ENCODE assay signal across 8 cellular contexts in genomic region chrX:47523713-47524166, GRCh38. TPM values are rescaled to one million over a fixed set of nuclear protein-coding genes. Genes with fewer than 3 reads are reported as not detected.
DNase-seq lines count a peak whose midpoint lies in the region; ATAC-seq lines count a peak whose summit lies in the region.

No MANE protein-coding gene starts in this region.

- H3K4me1 ChIP-seq in CD8-positive, alpha-beta memory T cell (ENCODE audit: insufficient read depth, low read length), result no peaks in the 10 kb centered on the region
- H3K4me1 ChIP-seq in duodenal mucosa (ENCODE audit: control insufficient read depth in 1 of 2, insufficient read depth in 2 of 2, low read length in 2 of 2), result no peaks in the 10 kb centered on the region

- H3K4me1 Mint-ChIP-seq in CD8-positive, alpha-beta memory T cell, result peaks cover 0 to 3% (median 3%) of the 10 kb centered on the region in 3 donors
- no peaks in the 10 kb centered on the region for H3K4me1 Mint-ChIP-seq in natural killer cell treated with Interleukin-12 subunit alpha and Interleukin-12 subunit beta and Interleukin-15 and Interleukin-18, amount 100 ng/mL, for 72 hours (ENCODE audit: low read depth in 2 of 2)

- peak; percentile 4 to 68 for ATAC-seq in natural killer cell treated with Interleukin-12 subunit alpha and Interleukin-12 subunit beta and Interleukin-15 and Interleukin-18, amount 100 ng/mL, for 72 hours
- ATAC-seq in GM21529 (IDR thresholded peaks at IDR 0.05; ENCODE audit: unreplicated experiment), result no peak

- peaks cover 0 to 9% of the 10 kb centered on the region in 2 donors for H3K27me3 Mint-ChIP-seq in CD8-positive, alpha-beta memory T cell
- H3K27me3 Mint-ChIP-seq in natural killer cell treated with Interleukin-12 subunit alpha and Interleukin-12 subunit beta and Interleukin-15 and Interleukin-18, amount 100 ng/mL, for 72 hours, result peaks cover 0 to 3% of the 10 kb centered on the region in 2 donors

- peak overlapping the region; percentile 50 to 89 (median 68) for H3K4me3 Mint-ChIP-seq in CD8-positive, alpha-beta memory T cell
- H3K4me3 Mint-ChIP-seq in natural killer cell treated with Interleukin-12 subunit alpha and Interleukin-12 subunit beta and Interleukin-15 and Interleukin-18, amount 100 ng/mL, for 72 hours, result peak overlapping the region; percentile 70

- no peaks in the 10 kb centered on the region for H3K27me3 ChIP-seq in CD8-positive, alpha-beta memory T cell (ENCODE audit: insufficient read depth, low read length, poor library complexity, severe bottlenecking)
- H3K27me3 ChIP-seq in duodenal mucosa (ENCODE audit: control insufficient read depth in 1 of 2, insufficient read depth in 2 of 2, low read length in 2 of 2), result no peaks in the 10 kb centered on the region

- H3K9me3 Mint-ChIP-seq in CD8-positive, alpha-beta memory T cell, result peaks cover 0 to 7% (median 0%) of the 10 kb centered on the region in 5 donors
- H3K9me3 Mint-ChIP-seq in natural killer cell treated with Interleukin-12 subunit alpha and Interleukin-12 subunit beta and Interleukin-15 and Interleukin-18, amount 100 ng/mL, for 72 hours, result no peaks in the 10 kb centered on the region

- no peak for DNase-seq in CD8-positive, alpha-beta memory T cell
- DNase-seq in Jurkat, Clone E6-1 (ENCODE audit: low read depth, low spot score), result no peak
- no peak for DNase-seq in natural killer cell treated with Interleukin-12 subunit alpha and Interleukin-12 subunit beta and Interleukin-15 and Interleukin-18, amount 100 ng/mL, for 72 hours (ENCODE audit: low spot score)
- DNase-seq in NCI-H1092 treated with DMSO at 0.1 percent for 48 hours (lab: John Stamatoyannopoulos, UW) (no peak), LoVo (ENCODE audit: low spot score) (no peak)
- no peak for DNase-seq in stimulated activated CD4-positive, alpha-beta T cell treated with anti-CD3 and anti-CD28 coated beads, Interleukin-4, amount 100 ng/mL, for 24 hours

- POLR2A ChIA-PET in CD8-positive, alpha-beta memory T cell (lab: Charles Lee), result interaction anchor here (0.6 kb wide), 1 partner anchor 945 kb away, joined by 3 read pairs; no protein-coding TSS in a partner anchor

- no peak overlapping the region for H3K4me3 ChIP-seq in CD8-positive, alpha-beta memory T cell (ENCODE audit: low read length)
- H3K4me3 ChIP-seq in Jurkat, Clone E6-1 (ENCODE audit: low read length), result peak overlapping the region; percentile 42
- peak overlapping the region; percentile 26 to 50 for H3K4me3 ChIP-seq in duodenal mucosa (ENCODE audit: low read depth in 1 of 2, low read length in 2 of 2)

- CTCF ChIA-PET in CD8-positive, alpha-beta memory T cell (lab: Charles Lee), result interaction anchor here (0.6 to 2.1 kb wide), 22 partner anchors 9 to 337 kb away, joined by 3 to 8 read pairs (median 4); no protein-coding TSS in a partner anchor

- H3K36me3 Mint-ChIP-seq in CD8-positive, alpha-beta memory T cell, result peaks cover 0 to 6% (median 0%) of the 10 kb centered on the region in 3 donors
- no peaks in the 10 kb centered on the region for H3K36me3 Mint-ChIP-seq in natural killer cell treated with Interleukin-12 subunit alpha and Interleukin-12 subunit beta and Interleukin-15 and Interleukin-18, amount 100 ng/mL, for 72 hours

- H3K36me3 ChIP-seq in CD8-positive, alpha-beta memory T cell (ENCODE audit: insufficient read depth, low read length), result no peaks in the 10 kb centered on the region
- no peaks in the 10 kb centered on the region for H3K36me3 ChIP-seq in duodenal mucosa (ENCODE audit: control insufficient read depth in 1 of 2, insufficient read depth in 2 of 2, low read length in 2 of 2)

- H3K27ac ChIP-seq in CD8-positive, alpha-beta memory T cell (ENCODE audit: low read depth, low read length), result no peak overlapping the region
- no peak overlapping the region for H3K27ac ChIP-seq in duodenal mucosa (ENCODE audit: low read depth, low read length)

- no peaks in the 10 kb centered on the region for H3K9me3 ChIP-seq in CD8-positive, alpha-beta memory T cell (ENCODE audit: low read length)
- no peaks in the 10 kb centered on the region for H3K9me3 ChIP-seq in duodenal mucosa (ENCODE audit: control insufficient read depth in 1 of 2, low read length in 2 of 2)

- peak overlapping the region; percentile 32 to 54 for H3K9ac ChIP-seq in duodenal mucosa (ENCODE audit: low read depth in 1 of 2, low read length in 2 of 2)

- no peak overlapping the region for H3K27ac Mint-ChIP-seq in CD8-positive, alpha-beta memory T cell
- H3K27ac Mint-ChIP-seq in natural killer cell treated with Interleukin-12 subunit alpha and Interleukin-12 subunit beta and Interleukin-15 and Interleukin-18, amount 100 ng/mL, for 72 hours, result no peak overlapping the region

RNA-seq across cellular contexts. Expression of gene ARAF, which starts 37.3 kb away (rescaled TPM):
- 10 to 100 TPM; 85.0 to 88.6 TPM for total RNA-seq in CD8-positive, alpha-beta memory T cell
- 99.4 TPM for polyA plus RNA-seq in CD8-positive, alpha-beta memory T cell
- polyA plus RNA-seq in Jurkat, Clone E6-1 (2012; ENCODE audit: insufficient read depth, insufficient read length), result 45.2 TPM
- total RNA-seq in natural killer cell treated with Interleukin-12 subunit alpha and Interleukin-12 subunit beta and Interleukin-15 and Interleukin-18, amount 100 ng/mL, for 72 hours, result 10 to 100 TPM; 84.7 to 87.1 TPM

RNA-seq across cellular contexts. Expression of gene ZNF41, which starts 40.7 kb away (rescaled TPM):
- total RNA-seq in CD8-positive, alpha-beta memory T cell, result 10 to 100 TPM; 11.9 TPM
- polyA plus RNA-seq in CD8-positive, alpha-beta memory T cell, result 7.0 TPM
- polyA plus RNA-seq in Jurkat, Clone E6-1 (2012; ENCODE audit: insufficient read depth, insufficient read length), result 5.2 TPM
- total RNA-seq in natural killer cell treated with Interleukin-12 subunit alpha and Interleukin-12 subunit beta and Interleukin-15 and Interleukin-18, amount 100 ng/mL, for 72 hours, result 10 to 100 TPM; 12.5 to 16.6 TPM

RNA-seq across cellular contexts. Expression of gene TIMP1, which starts 58.5 kb away (rescaled TPM):
- 1 to 10 TPM; 6.9 to 7.8 TPM for total RNA-seq in CD8-positive, alpha-beta memory T cell
- polyA plus RNA-seq in CD8-positive, alpha-beta memory T cell, result 170 TPM
- polyA plus RNA-seq in Jurkat, Clone E6-1 (2012; ENCODE audit: insufficient read depth, insufficient read length), result 9.7 TPM
- 10 to 100 TPM in 1 of 2 donors, 1 to 10 TPM in 1; 9.1 to 12.5 TPM for total RNA-seq in natural killer cell treated with Interleukin-12 subunit alpha and Interleukin-12 subunit beta and Interleukin-15 and Interleukin-18, amount 100 ng/mL, for 72 hours
